ENCODE assay signal across 18 cellular contexts in genomic region chrX:26376037-26376708, GRCh38.
DNase-seq lines count a peak whose midpoint lies in the region; ATAC-seq and TF ChIP-seq lines count a peak whose summit lies in the region.
"Had no signal": no experiment of that assay in that cellular context is flagged by ENCODE, and none has a peak within 500 bp of the region (broad histone marks: within the 10 kb centered on the region; RNA-seq: fewer than 3 reads in every experiment).

No MANE protein-coding gene starts in this region.

- H3K4me1 ChIP-seq in GM23338 (ENCODE audit: insufficient read depth) (no peaks in the 10 kb centered on the region), HUES64 (ENCODE audit: insufficient read depth, low read length) (no peaks in the 10 kb centered on the region), neural progenitor cell (no peaks in the 10 kb centered on the region)
- H3K4me1 ChIP-seq: Peyer's patch had no signal

- no peaks in the 10 kb centered on the region for H3K27me3 ChIP-seq in GM23338 (ENCODE audit: insufficient read depth)
- no peaks in the 10 kb centered on the region for H3K27me3 ChIP-seq in HUES64 (ENCODE audit: insufficient read depth, low read length)
- H3K27me3 ChIP-seq in neural progenitor cell: no peaks in the 10 kb centered on the region
- H3K27me3 ChIP-seq: Peyer's patch had no signal

- H4K20me1 ChIP-seq in GM23338 (replicated peaks; ENCODE audit: insufficient read depth) (no peaks in the 10 kb centered on the region), neural progenitor cell (ENCODE audit: low read depth) (no peaks in the 10 kb centered on the region)

- no peak for TF ChIP-seq CTCF in GM23338 (conservative IDR thresholded peaks at IDR 0.05; ENCODE audit: low read depth in 2 of 2)
- no peak for TF ChIP-seq CTCF in WTC11 (IDR thresholded peaks at IDR 0.05)
- no peak for TF ChIP-seq CTCF in neural progenitor cell (IDR thresholded peaks at IDR 0.05)

- no peaks in the 10 kb centered on the region for H3K79me2 ChIP-seq in GM23338 (replicated peaks; ENCODE audit: insufficient read depth)
- H3K79me2 ChIP-seq in neural progenitor cell (ENCODE audit: low read depth): no peaks in the 10 kb centered on the region

- DNase-seq in GM23338 (ENCODE audit: low spot score) (peak; percentile 14), WTC11 (ENCODE audit: low spot score) (no peak), neural progenitor cell (ENCODE audit: low spot score) (no peak), RPMI8226 (no peak), mucosa of gallbladder (ENCODE audit: low spot score) (no peak), NCI-H1105 (lab: John Stamatoyannopoulos, UW) (no peak)
- DNase-seq: CD4-positive, CD25-positive, alpha-beta regulatory T cell; DMS79 treated with DMSO at 0.1 percent for 48 hours; NCI-H1105 treated with DMSO at 0.1 percent for 48 hours; NCI-H2029 treated with DMSO at 0.1 percent for 48 hours; NCI-H446; NCI-H774; Peyer's patch had no signal

- H3F3A ChIP-seq in GM23338 (replicated peaks; ENCODE audit: low read depth) (no peaks in the 10 kb centered on the region), neural progenitor cell (ENCODE audit: low read depth) (no peaks in the 10 kb centered on the region)

- no peak overlapping the region for H3K4me3 ChIP-seq in GM23338
- no peak overlapping the region for H3K4me3 ChIP-seq in HUES64 (ENCODE audit: low read length)
- no peak overlapping the region for H3K4me3 ChIP-seq in neural progenitor cell
- H3K4me3 ChIP-seq: GM12878, Peyer's patch had no signal

- H3K4me1 Mint-ChIP-seq in GM23338: peaks cover 7% of the 10 kb centered on the region; the same call in 2 of the 3 replicates
- H3K4me1 Mint-ChIP-seq in WTC11: peaks cover 11% of the 10 kb centered on the region
- no peaks in the 10 kb centered on the region for H3K4me1 Mint-ChIP-seq in neural progenitor cell
- H3K4me1 Mint-ChIP-seq: CD4-positive, CD25-positive, alpha-beta regulatory T cell had no signal

- H3K9ac ChIP-seq in HUES64 (ENCODE audit: low read depth, low read length) (no peak overlapping the region), neural progenitor cell (no peak overlapping the region)
- H3K9ac ChIP-seq: KMS-11 had no signal

- no peaks in the 10 kb centered on the region for H3K27me3 Mint-ChIP-seq in GM23338 (ENCODE audit: insufficient read depth, low read depth, poor library complexity)
- peaks cover 2% of the 10 kb centered on the region; the same call in 1 of the 2 replicates for H3K27me3 Mint-ChIP-seq in WTC11 (ENCODE audit: low read depth)
- H3K27me3 Mint-ChIP-seq in neural progenitor cell (ENCODE audit: insufficient read depth, low read depth): peaks cover 2% of the 10 kb centered on the region
- H3K27me3 Mint-ChIP-seq: CD4-positive, CD25-positive, alpha-beta regulatory T cell had no signal

- ATAC-seq in GM23338 (no peak; the same call in 2 of the 3 replicates), WTC11 (peak; percentile 72), HG02759 (IDR thresholded peaks at IDR 0.05; ENCODE audit: unreplicated experiment) (no peak)
- ATAC-seq: GM12878, HCT116 had no signal

- H3K9me2 ChIP-seq in GM23338 (ENCODE audit: insufficient read depth): 0 out of 2 replicates have a peak, but pooled peaks cover 3% of the 10 kb centered on the region

- H3K36me3 ChIP-seq in GM23338 (ENCODE audit: insufficient read depth) (no peaks in the 10 kb centered on the region), HUES64 (ENCODE audit: insufficient read depth, low read length) (no peaks in the 10 kb centered on the region), neural progenitor cell (no peaks in the 10 kb centered on the region)
- H3K36me3 ChIP-seq: Peyer's patch had no signal

- no peak overlapping the region for H3K27ac Mint-ChIP-seq in GM23338
- peak overlapping the region; percentile 90 for H3K27ac Mint-ChIP-seq in WTC11
- no peak overlapping the region for H3K27ac Mint-ChIP-seq in neural progenitor cell
- H3K27ac Mint-ChIP-seq: CD4-positive, CD25-positive, alpha-beta regulatory T cell had no signal

- peaks cover 3% of the 10 kb centered on the region; the same call in 1 of the 3 replicates for H3K9me3 Mint-ChIP-seq in GM23338
- peaks cover 8% of the 10 kb centered on the region; the same call in 1 of the 2 replicates for H3K9me3 Mint-ChIP-seq in WTC11
- peaks cover 2% of the 10 kb centered on the region for H3K9me3 Mint-ChIP-seq in neural progenitor cell

- H2AFZ ChIP-seq in GM23338: no peak overlapping the region
- peak overlapping the region; percentile 90 for H2AFZ ChIP-seq in neural progenitor cell (replicated peaks)

- peak overlapping the region; percentile 59; the same call in 1 of the 2 replicates for H3K27ac ChIP-seq in GM23338 (ENCODE audit: low read depth)
- H3K27ac ChIP-seq in HUES64 (ENCODE audit: low read depth, low read length): peak overlapping the region; percentile 60; the same call in 1 of the 2 replicates
- H3K27ac ChIP-seq in neural progenitor cell: no peak overlapping the region
- H3K27ac ChIP-seq: KMS-11, Peyer's patch had no signal

- POLR2A ChIA-PET in WTC11 (lab: Charles Lee): no interaction called here

- no peaks in the 10 kb centered on the region for H3K9me3 ChIP-seq in HUES64 (ENCODE audit: insufficient read depth, low read depth, low read length)
- no peaks in the 10 kb centered on the region for H3K9me3 ChIP-seq in neural progenitor cell (ENCODE audit: low read depth)
- H3K9me3 ChIP-seq: Peyer's patch had no signal

- H3K36me3 Mint-ChIP-seq in GM23338 (ENCODE audit: low read depth) (peaks cover 3% of the 10 kb centered on the region; the same call in 1 of the 3 replicates), WTC11 (peaks cover 3% of the 10 kb centered on the region; the same call in 1 of the 2 replicates), neural progenitor cell (no peaks in the 10 kb centered on the region)
- H3K36me3 Mint-ChIP-seq: CD4-positive, CD25-positive, alpha-beta regulatory T cell had no signal

- H3K4me3 Mint-ChIP-seq in GM23338 (no peak overlapping the region; the same call in 2 of the 3 replicates), WTC11 (no peak overlapping the region), neural progenitor cell (no peak overlapping the region)

- 52% methylated on average over 4 of the region's 5 CpGs for WGBS in HUES64

- H3K4me2 ChIP-seq in GM23338: 0 out of 2 replicates have a peak overlapping the region, but pooled peaks have one; percentile 2
- no peak overlapping the region for H3K4me2 ChIP-seq in neural progenitor cell
- H3K4me2 ChIP-seq: KMS-11 had no signal

- CTCF ChIA-PET in WTC11 (lab: Charles Lee): interaction anchor here (0.7 kb wide), 1 partner anchor 96 kb away, joined by 3 read pairs; no protein-coding TSS in a partner anchor

TF ChIP-seq in GM23338, 12 proteins besides CTCF, POLR2A, EP300 and RAD21:
- TF ChIP-seq EZH2phosphoT487 (IDR thresholded peaks at IDR 0.05; ENCODE audit: unreplicated experiment) (no peak), NANOG (IDR thresholded peaks at IDR 0.05; ENCODE audit: borderline replicate concordance) (peak; percentile 66; the same call in 1 of the 2 replicates)
TF ChIP-seq in GM23338: peak in this region for 1.

TF ChIP-seq in WTC11, 78 proteins besides CTCF, POLR2A, EP300 and RAD21:
- no peak for TF ChIP-seq RELA (CRISPR knock-in tag; IDR thresholded peaks at IDR 0.05; ENCODE audit: borderline replicate concordance)
- TF ChIP-seq E2F4 (CRISPR knock-in tag; IDR thresholded peaks at IDR 0.05; ENCODE audit: borderline replicate concordance, low read depth): no peak
- no peak for TF ChIP-seq TEAD4 (CRISPR knock-in tag; IDR thresholded peaks at IDR 0.05)
- TF ChIP-seq TCF7 (CRISPR knock-in tag; IDR thresholded peaks at IDR 0.05; ENCODE audit: low read depth): no peak
- no peak for TF ChIP-seq TP53 (CRISPR knock-in tag; IDR thresholded peaks at IDR 0.05)
- TF ChIP-seq, protein P1, sequence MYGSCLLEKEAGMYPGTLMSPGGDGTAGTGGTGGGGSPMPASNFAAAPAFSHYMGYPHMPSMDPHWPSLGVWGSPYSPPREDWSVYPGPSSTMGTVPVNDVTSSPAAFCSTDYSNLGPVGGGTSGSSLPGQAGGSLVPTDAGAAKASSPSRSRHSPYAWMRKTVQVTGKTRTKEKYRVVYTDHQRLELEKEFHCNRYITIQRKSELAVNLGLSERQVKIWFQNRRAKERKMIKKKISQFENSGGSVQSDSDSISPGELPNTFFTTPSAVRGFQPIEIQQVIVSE (CRISPR knock-in tag; IDR thresholded peaks at IDR 0.05; ENCODE audit: borderline replicate concordance): no peak
